ENCODE assay signal across 12 cellular contexts in genomic region chr1:209787551-209787950, GRCh38. TPM values are rescaled to one million over a fixed set of nuclear protein-coding genes. Genes with fewer than 3 reads are reported as not detected.
DNase-seq lines count a peak whose midpoint lies in the region; ATAC-seq and TF ChIP-seq lines count a peak whose summit lies in the region.
"Had no signal": no experiment of that assay in that cellular context is flagged by ENCODE, and none has a peak within 500 bp of the region (broad histone marks: within the 10 kb centered on the region; RNA-seq: fewer than 3 reads in every experiment).

No MANE protein-coding gene starts in this region.

- H3K9ac ChIP-seq in PC-3 (ENCODE audit: low read length) (no peak overlapping the region), rectal smooth muscle tissue (ENCODE audit: low read length) (no peak overlapping the region)

- TF ChIP-seq CTCF in PC-3 (conservative IDR thresholded peaks at IDR 0.05; ENCODE audit: low read depth, low read length): no peak
- no peak for TF ChIP-seq CTCF in left ventricle myocardium inferior (IDR thresholded peaks at IDR 0.05; ENCODE audit: borderline replicate concordance)

- H4K20me1 ChIP-seq in PC-3 (ENCODE audit: low read length): no peaks in the 10 kb centered on the region

- no peak overlapping the region for H2AFZ ChIP-seq in PC-3 (ENCODE audit: low read length)

- H3K9me3 ChIP-seq in PC-3 (ENCODE audit: low read length): no peaks in the 10 kb centered on the region
- H3K9me3 ChIP-seq in left ventricle myocardium inferior (replicated peaks): no peaks in the 10 kb centered on the region

- H3K36me3 ChIP-seq in PC-3 (ENCODE audit: low read depth, low read length): peaks cover 40% of the 10 kb centered on the region
- H3K36me3 ChIP-seq in left ventricle myocardium inferior: peaks cover 20% of the 10 kb centered on the region
- no peaks in the 10 kb centered on the region for H3K36me3 ChIP-seq in rectal smooth muscle tissue (ENCODE audit: control insufficient read depth, insufficient read depth, low read length)

- H3K27me3 ChIP-seq in PC-3 (ENCODE audit: low read length) (no peaks in the 10 kb centered on the region), left ventricle myocardium inferior (ENCODE audit: low read depth) (peaks cover 5% of the 10 kb centered on the region), rectal smooth muscle tissue (ENCODE audit: control insufficient read depth, insufficient read depth, low read length) (no peaks in the 10 kb centered on the region)

- DNase-seq in COR-L47 (lab: John Stamatoyannopoulos, UW) (peak; percentile 53), PC-3 (peak; percentile 50), left ventricle myocardium inferior (no peak), NCI-H1436 (lab: John Stamatoyannopoulos, UW) (no peak)
- no peak for DNase-seq in activated naive CD4-positive, alpha-beta T cell (lab: John Stamatoyannopoulos, UW)
- DNase-seq: activated naive CD4-positive, alpha-beta T cell treated with anti-CD3 and anti-CD28 coated beads for 36 hours; erythroblast; OCI-M1; T1000 had no signal

- no TSS peak for BruUV-seq in PC-3 (replicated peaks; lab: Mats Ljungman, UMichigan)

- H3K9me2 ChIP-seq in PC-3 (replicated peaks; ENCODE audit: low read length): no peaks in the 10 kb centered on the region

- H3K4me1 ChIP-seq in PC-3 (ENCODE audit: insufficient read depth, low read length): peaks cover 29% of the 10 kb centered on the region
- H3K4me1 ChIP-seq in left ventricle myocardium inferior: peaks cover 73% of the 10 kb centered on the region
- H3K4me1 ChIP-seq in rectal smooth muscle tissue (ENCODE audit: control insufficient read depth, insufficient read depth, low read length): peaks cover 21% of the 10 kb centered on the region

- H3K4me2 ChIP-seq in PC-3 (ENCODE audit: low read length): no peak overlapping the region

- CTCF ChIA-PET in PC-3 (lab: Charles Lee): interaction anchor here (1.2 kb wide), 1 partner anchor 36 kb away, joined by 3 read pairs; no protein-coding TSS in a partner anchor

- H3K79me2 ChIP-seq in PC-3 (ENCODE audit: low read length): peaks cover 17% of the 10 kb centered on the region

- H3F3A ChIP-seq in PC-3 (ENCODE audit: low read length, unreplicated experiment): no peaks in the 10 kb centered on the region

- no peak; the same call in 1 of the 2 replicates for ATAC-seq in PC-3
- no peak for ATAC-seq in GM21619 (IDR thresholded peaks at IDR 0.05; ENCODE audit: unreplicated experiment)
- ATAC-seq in HG03159 (IDR thresholded peaks at IDR 0.05; ENCODE audit: unreplicated experiment): no peak

- H3K27ac ChIP-seq in PC-3 (ENCODE audit: low read length) (peak overlapping the region; percentile 2; the same call in 1 of the 2 replicates), left ventricle myocardium inferior (replicated peaks) (peak overlapping the region; percentile 89), rectal smooth muscle tissue (ENCODE audit: low read depth, low read length) (peak overlapping the region; percentile 92)

- POLR2A ChIA-PET in PC-3 (lab: Charles Lee; ENCODE audit: unreplicated experiment): interaction anchor here (0.6 to 1.3 kb wide), 3 partner anchors 15 to 485 kb away, joined by 3 to 16 read pairs (median 4); partner anchors contain the start of gene IRF6

- H3K4me3 ChIP-seq in PC-3 (ENCODE audit: low read length) (no peak overlapping the region), left ventricle myocardium inferior (no peak overlapping the region), rectal smooth muscle tissue (ENCODE audit: low read length) (peak overlapping the region; percentile 27)

- intact Hi-C loops in PC-3 (cut with micrococcal nuclease) (no loop called here), left ventricle myocardium inferior (cut with micrococcal nuclease) (no loop called here)

RNA-seq across cellular contexts. Expression of gene C1orf74, which starts 3.2 kb away (rescaled TPM):
- 5.7 and 6.7 TPM in 2 replicates for total RNA-seq in PC-3 (2014; rRNA removed)
- 1.9 TPM for total RNA-seq in left ventricle myocardium inferior

RNA-seq across cellular contexts. Expression of gene IRF6, which starts 18.4 kb away (rescaled TPM):
- total RNA-seq in PC-3 (2014; rRNA removed) (61.6 and 65.7 TPM in 2 replicates), left ventricle myocardium inferior (43.3 TPM)

RNA-seq across cellular contexts. Expression of gene TRAF3IP3, which starts 31.7 kb away (rescaled TPM):
- total RNA-seq in PC-3 (2014; rRNA removed): not detected in 2 replicates
- 1.2 TPM for total RNA-seq in left ventricle myocardium inferior

RNA-seq across cellular contexts. Expression of gene UTP25, which starts 40.2 kb away (rescaled TPM):
- total RNA-seq in PC-3 (2014; rRNA removed) (14.3 and 15.3 TPM in 2 replicates), left ventricle myocardium inferior (2.4 TPM)

Comparison
In these comparisons a context has a peak if more than half of its experiments do, and no peak if none do; other contexts are left out.
1. DNase-seq: peak in COR-L47 (single experiment) and PC-3 (single experiment); none in left ventricle myocardium inferior (single experiment), NCI-H1436 (single experiment) and activated naive CD4-positive, alpha-beta T cell (0 of 4).
2. H3K27ac ChIP-seq: peak in every context shown above with its lines; median percentile 92 in rectal smooth muscle tissue; 89 in left ventricle myocardium inferior; 2 in PC-3.